9 cellular contexts compared by ENCODE assay signal in the genomic region with DNA sequence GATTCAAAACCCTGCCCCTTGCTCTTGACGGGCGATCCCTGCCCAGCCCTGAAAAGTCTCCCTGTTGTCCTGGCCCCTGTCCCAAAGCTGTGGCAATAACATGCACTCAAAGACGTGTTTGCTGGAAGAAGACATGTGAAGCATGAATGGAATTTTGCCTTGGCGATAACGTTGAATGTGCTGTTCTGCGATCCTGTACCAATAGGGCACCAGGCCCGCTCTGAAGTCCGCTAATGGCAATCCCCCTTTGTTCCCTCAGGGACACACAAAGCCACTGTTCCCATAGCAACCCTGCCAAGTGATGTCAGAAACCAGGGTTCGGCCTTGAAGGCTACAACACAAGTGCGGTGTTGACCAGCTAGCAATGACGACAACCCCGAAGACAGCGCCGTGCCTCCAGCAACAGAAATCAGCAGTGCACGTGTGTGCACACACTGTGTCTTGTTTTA.
DNase-seq lines count a peak whose midpoint lies in the region; ATAC-seq and TF ChIP-seq lines count a peak whose summit lies in the region.
"Had no signal": no experiment of that assay in that cellular context is flagged by ENCODE, and none has a peak within 500 bp of the region (broad histone marks: within the 10 kb centered on the region; RNA-seq: fewer than 3 reads in every experiment).

No MANE protein-coding gene starts in this region.

- no peaks in the 10 kb centered on the region for H3K9me3 Mint-ChIP-seq in activated naive CD4-positive, alpha-beta T cell treated with anti-CD3 and anti-CD28 coated beads for 36 hours
- no peaks in the 10 kb centered on the region for H3K9me3 Mint-ChIP-seq in activated T-cell treated with anti-CD3 and anti-CD28 coated beads, Interleukin-2, amount 50 U/mL, for 72 hours

- H3K4me1 ChIP-seq in upper lobe of right lung, result no peaks in the 10 kb centered on the region

- no peak overlapping the region for H3K4me3 Mint-ChIP-seq in activated naive CD4-positive, alpha-beta T cell treated with anti-CD3 and anti-CD28 coated beads for 36 hours
- H3K4me3 Mint-ChIP-seq in activated T-cell treated with anti-CD3 and anti-CD28 coated beads, Interleukin-2, amount 50 U/mL, for 72 hours, result no peak overlapping the region

- H3K4me3 ChIP-seq in fibroblast of the aortic adventitia (ENCODE audit: low read depth, low read length) (no peak overlapping the region), upper lobe of right lung (no peak overlapping the region)

- H3K27ac Mint-ChIP-seq in activated naive CD4-positive, alpha-beta T cell treated with anti-CD3 and anti-CD28 coated beads for 36 hours, result no peak overlapping the region
- H3K27ac Mint-ChIP-seq in activated T-cell treated with anti-CD3 and anti-CD28 coated beads, Interleukin-2, amount 50 U/mL, for 72 hours, result no peak overlapping the region

- CTCF ChIA-PET in activated naive CD4-positive, alpha-beta T cell treated with anti-CD3 and anti-CD28 coated beads for 36 hours (lab: Charles Lee), result interaction anchor here (0.7 kb wide), 1 partner anchor 1157 kb away, joined by 4 read pairs; no protein-coding TSS in a partner anchor

- TF ChIP-seq CTCF in fibroblast of the aortic adventitia (IDR thresholded peaks at IDR 0.05; ENCODE audit: insufficient read depth, low read length) (no peak), upper lobe of right lung (IDR thresholded peaks at IDR 0.05) (no peak)

- H3K36me3 Mint-ChIP-seq in activated naive CD4-positive, alpha-beta T cell treated with anti-CD3 and anti-CD28 coated beads for 36 hours (ENCODE audit: low read depth), result no peaks in the 10 kb centered on the region
- H3K36me3 Mint-ChIP-seq in activated T-cell treated with anti-CD3 and anti-CD28 coated beads, Interleukin-2, amount 50 U/mL, for 72 hours (ENCODE audit: insufficient read depth in 2 of 2), result no peaks in the 10 kb centered on the region

- peak overlapping the region; percentile 58 for H3K27ac ChIP-seq in upper lobe of right lung
- H3K27ac ChIP-seq: 22Rv1 had no signal

- no peaks in the 10 kb centered on the region for H3K9me3 ChIP-seq in upper lobe of right lung

- peaks cover 9% of the 10 kb centered on the region for H3K27me3 Mint-ChIP-seq in activated naive CD4-positive, alpha-beta T cell treated with anti-CD3 and anti-CD28 coated beads for 36 hours (ENCODE audit: low read depth)
- peaks cover 25% of the 10 kb centered on the region for H3K27me3 Mint-ChIP-seq in activated T-cell treated with anti-CD3 and anti-CD28 coated beads, Interleukin-2, amount 50 U/mL, for 72 hours (ENCODE audit: low read depth)

- no peaks in the 10 kb centered on the region for H3K36me3 ChIP-seq in upper lobe of right lung

- no peaks in the 10 kb centered on the region for H3K4me1 Mint-ChIP-seq in activated naive CD4-positive, alpha-beta T cell treated with anti-CD3 and anti-CD28 coated beads for 36 hours (ENCODE audit: low read depth)
- H3K4me1 Mint-ChIP-seq in activated T-cell treated with anti-CD3 and anti-CD28 coated beads, Interleukin-2, amount 50 U/mL, for 72 hours (ENCODE audit: low read depth), result no peaks in the 10 kb centered on the region

- intact Hi-C loops in upper lobe of right lung (cut with DNase I), result no loop called here
- intact Hi-C loops in activated naive CD4-positive, alpha-beta T cell treated with anti-CD3 and anti-CD28 coated beads for 36 hours (cut with micrococcal nuclease), result no loop called here

- peak; percentile 14 for DNase-seq in DMS53 (lab: John Stamatoyannopoulos, UW)
- no peak for DNase-seq in DMS53 treated with DMSO at 0.1 percent for 48 hours (lab: John Stamatoyannopoulos, UW; ENCODE audit: unreplicated experiment)
- peak; percentile 99 for DNase-seq in fibroblast of the aortic adventitia (ENCODE audit: low read depth)
- peak; percentile 53 for DNase-seq in mucosa of gallbladder (ENCODE audit: low spot score)
- DNase-seq in upper lobe of right lung, result peak; percentile 79
- DNase-seq in activated naive CD4-positive, alpha-beta T cell treated with anti-CD3 and anti-CD28 coated beads for 36 hours, result no peak
- DNase-seq in RKO (ENCODE audit: low spot score), result no peak
- DNase-seq in activated T-cell treated with anti-CD3 and anti-CD28 coated beads, Interleukin-2, amount 50 U/mL, for 72 hours, result no peak

- no peaks in the 10 kb centered on the region for H3K27me3 ChIP-seq in upper lobe of right lung

- ATAC-seq in upper lobe of right lung, result peak; percentile 90
- ATAC-seq in activated T-cell treated with anti-CD3 and anti-CD28 coated beads, Interleukin-2, amount 50 U/mL, for 72 hours (replicated peaks in 1 of 2), result no peak

Comparison
In these comparisons a context has a peak if more than half of its experiments do, and no peak if none do; other contexts are left out.
1. DNase-seq: peak in DMS53 (single experiment), fibroblast of the aortic adventitia (single experiment), mucosa of gallbladder (single experiment) and upper lobe of right lung (single experiment); none in DMS53 treated with DMSO at 0.1 percent for 48 hours (single experiment), activated naive CD4-positive, alpha-beta T cell treated with anti-CD3 and anti-CD28 coated beads for 36 hours (single experiment), RKO (single experiment) and activated T-cell treated with anti-CD3 and anti-CD28 coated beads, Interleukin-2, amount 50 U/mL, for 72 hours (0 of 2).